8 cellular contexts compared by ENCODE assay signal in the genomic region with DNA sequence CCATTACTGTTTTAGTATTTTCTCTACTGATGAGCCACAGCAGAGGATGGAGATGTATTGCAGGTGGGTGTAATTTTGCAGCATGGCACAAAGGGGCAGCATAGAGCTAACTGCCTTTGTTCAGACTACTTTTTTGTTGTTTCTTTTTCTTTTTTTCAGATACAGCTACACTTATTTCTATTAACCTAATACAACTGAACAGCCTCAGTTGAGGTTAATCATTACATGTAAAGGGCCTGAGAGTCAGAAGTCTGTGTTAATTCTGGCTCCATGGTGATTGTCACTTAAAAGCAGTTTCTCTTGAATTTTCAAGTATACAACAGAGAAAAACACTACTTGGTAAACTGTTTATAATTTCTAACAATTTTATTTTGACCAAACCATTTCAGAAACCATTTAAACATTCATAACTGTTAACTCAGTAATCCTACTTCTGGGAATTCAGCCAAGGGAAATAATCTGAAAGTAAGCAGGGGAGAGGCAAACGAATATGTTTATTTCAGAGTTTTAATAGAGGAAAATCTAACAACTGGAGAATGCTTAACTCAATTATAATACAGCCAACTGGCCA. TPM values are rescaled to one million over a fixed set of nuclear protein-coding genes. Genes with fewer than 3 reads are reported as not detected.
DNase-seq lines count a peak whose midpoint lies in the region; ATAC-seq and TF ChIP-seq lines count a peak whose summit lies in the region.

No MANE protein-coding gene starts in this region.

- no peak overlapping the region for H3K4me3 ChIP-seq in HL-60 (replicated peaks; ENCODE audit: insufficient read depth, low read length)

- H3K27ac ChIP-seq in HL-60 (replicated peaks) = no peak overlapping the region

- H3K27me3 ChIP-seq in HL-60 (ENCODE audit: insufficient read depth, poor library complexity, severe bottlenecking) = no peaks in the 10 kb centered on the region

- in situ Hi-C loops in SK-MEL-5 (cut with HindIII; ENCODE audit: low pct_unique_long_range_greater_than_20kb, low sequenced_read_pairs) = no loop called here

- peak; percentile 71 for DNase-seq in COLO829 (ENCODE audit: low spot score)
- DNase-seq in HL-60 (ENCODE audit: low read depth in 1 of 2, low spot score in 1 of 2) = peak in 1 of 2 experiments; percentile 19
- DNase-seq in SK-MEL-5 (ENCODE audit: low read depth, low spot score) = peak; percentile 42
- peak; percentile 69 for DNase-seq in dedifferentiated amniotic fluid mesenchymal stem cell (ENCODE audit: extremely low spot score)
- peak; percentile 63 to 73 for DNase-seq in lung microvascular endothelial cell (ENCODE audit: low read depth in 2 of 2)
- DNase-seq in activated CD4-positive, CD25-positive, alpha-beta regulatory T cell (lab: John Stamatoyannopoulos, UW) = no peak

- TF ChIP-seq CTCF in HL-60 (IDR thresholded peaks at IDR 0.05; ENCODE audit: insufficient read depth, low read length) = peak; percentile 84

- ATAC-seq in GM18861 (IDR thresholded peaks at IDR 0.05; ENCODE audit: unreplicated experiment) = peak; percentile 96
- ATAC-seq in GM19035 (IDR thresholded peaks at IDR 0.05; ENCODE audit: unreplicated experiment) = no peak

RNA-seq across cellular contexts. Expression of gene PPEF2, which starts 13.9 kb away (rescaled TPM):
- total RNA-seq in SK-MEL-5 (2014; rRNA removed; shearing (Covaris generic)) = not detected in 2 replicates
- polyA plus RNA-seq in SK-MEL-5 (2015; cell fraction: cytosol; rRNA removed) = not detected in 2 replicates
- polyA plus RNA-seq in SK-MEL-5 (2015; cell fraction: nucleus; rRNA removed) = not detected in 2 replicates
- under 0.01 TPM in 1 of 2 replicates, not detected in the other for total RNA-seq in lung microvascular endothelial cell

RNA-seq across cellular contexts. Expression of gene NAAA, which starts 24.6 kb away (rescaled TPM):
- 0.16 and 0.80 TPM in 2 replicates for total RNA-seq in SK-MEL-5 (2014; rRNA removed; shearing (Covaris generic))
- polyA plus RNA-seq in SK-MEL-5 (2015; cell fraction: cytosol; rRNA removed) = 0.25 TPM in 1 of 2 replicates, not detected in the other
- polyA plus RNA-seq in SK-MEL-5 (2015; cell fraction: nucleus; rRNA removed) = 2.7 and 9.9 TPM in 2 replicates
- 17.0 and 28.6 TPM in 2 replicates for total RNA-seq in lung microvascular endothelial cell

Comparison
In these comparisons a context has a peak if more than half of its experiments do, and no peak if none do; other contexts are left out.
1. DNase-seq: peak in COLO829 (single experiment), SK-MEL-5 (single experiment), dedifferentiated amniotic fluid mesenchymal stem cell (single experiment) and lung microvascular endothelial cell (2 of 2); none in activated CD4-positive, CD25-positive, alpha-beta regulatory T cell (0 of 4).
2. RNA of gene NAAA, which starts 24.6 kb away (total RNA-seq): 17.0 to 28.6 TPM in lung microvascular endothelial cell; 0.16 to 0.80 TPM in SK-MEL-5; every median in the first group is over 10 times any median in the second.